In genomic region chr15:40115670-40116093, GRCh38 we compare ENCODE assay signal across 1 cellular context.
TF ChIP-seq lines count a peak whose summit lies in the region.

No MANE protein-coding gene starts in this region.

TF ChIP-seq in H1, 55 proteins besides CTCF, POLR2A, EP300 and RAD21:
- no peak for TF ChIP-seq PHF8 (conservative IDR thresholded peaks at IDR 0.05; ENCODE audit: low read depth, low read length)
- no peak for TF ChIP-seq NRF1 (IDR thresholded peaks at IDR 0.05; ENCODE audit: low read depth, low read length)
- no peak for TF ChIP-seq ZNF274 (IDR thresholded peaks at IDR 0.05; ENCODE audit: borderline replicate concordance, extremely low read depth, low read length)
- TF ChIP-seq JUND (IDR thresholded peaks at IDR 0.05; ENCODE audit: low read length) = peak; percentile 79
- peak; percentile 96 for TF ChIP-seq CEBPB (IDR thresholded peaks at IDR 0.05; ENCODE audit: low read depth, low read length)
- peak; percentile 51; the same call in 1 of the 2 replicates for TF ChIP-seq ATF3 (IDR thresholded peaks at IDR 0.05; ENCODE audit: insufficient read depth, low read depth, low read length)
- TF ChIP-seq E2F6 (IDR thresholded peaks at IDR 0.05) = no peak
- TF ChIP-seq TEAD4 (IDR thresholded peaks at IDR 0.05; ENCODE audit: low read depth, low read length) = peak; percentile 71
TF ChIP-seq in H1: peak in this region for 4.
